14 cellular contexts compared by ENCODE assay signal in genomic region chr22:42207918-42208317, GRCh38.
A peak's percentile ranks its signal among the peaks of the same experiment; 100 is the strongest.
DNase-seq lines count a peak whose midpoint lies in the region; ATAC-seq and TF ChIP-seq lines count a peak whose summit lies in the region.
"Had no signal": no experiment of that assay in that cellular context is flagged by ENCODE, and none has a peak within 500 bp of the region (broad histone marks: within the 10 kb centered on the region; RNA-seq: fewer than 3 reads in every experiment).

No MANE protein-coding gene starts in this region.

- H3K4me3 ChIP-seq in CD8-positive, alpha-beta memory T cell (ENCODE audit: low read length), result no peak overlapping the region

- peaks cover 23% of the 10 kb centered on the region for H3K36me3 Mint-ChIP-seq in activated CD8-positive, alpha-beta memory T cell treated with anti-CD3 and anti-CD28 coated beads, Interleukin-2, amount 10 ng/mL, durations not matched to agents 7 days and 5 days
- peaks cover 6 to 60% (median 22%) of the 10 kb centered on the region in 3 donors for H3K36me3 Mint-ChIP-seq in CD8-positive, alpha-beta memory T cell
- peaks cover 13% of the 10 kb centered on the region for H3K36me3 Mint-ChIP-seq in T-helper 17 cell (ENCODE audit: low read depth)
- peaks cover 35% of the 10 kb centered on the region for H3K36me3 Mint-ChIP-seq in memory B cell
- H3K36me3 Mint-ChIP-seq in activated naive CD8-positive, alpha-beta T cell treated with anti-CD3 and anti-CD28 coated beads for 36 hours, result peaks cover 21% of the 10 kb centered on the region

- peaks cover 30% of the 10 kb centered on the region for H3K4me1 ChIP-seq in CD8-positive, alpha-beta memory T cell (ENCODE audit: insufficient read depth, low read length)
- H3K4me1 ChIP-seq: Caco-2 had no signal

- ATAC-seq in activated CD8-positive, alpha-beta memory T cell treated with anti-CD3 and anti-CD28 coated beads, Interleukin-2, amount 10 ng/mL, durations not matched to agents 7 days and 5 days, result peak; percentile 83
- ATAC-seq in T-helper 17 cell (peak; percentile 62), memory B cell (ENCODE audit: low read depth) (peak; percentile 60), GM18505 (IDR thresholded peaks at IDR 0.05; ENCODE audit: unreplicated experiment) (no peak)

- no peak for DNase-seq in activated CD8-positive, alpha-beta memory T cell treated with anti-CD3 and anti-CD28 coated beads, Interleukin-2, amount 10 ng/mL, durations not matched to agents 7 days and 5 days
- no peak for DNase-seq in activated CD8-positive, alpha-beta memory T cell treated with anti-CD3 and anti-CD28 coated beads, Interleukin-2, amount 50 U/mL, for 48 hours
- DNase-seq in CD8-positive, alpha-beta memory T cell, result no peak
- DNase-seq in T-helper 17 cell, result no peak
- no peak for DNase-seq in memory B cell (ENCODE audit: low spot score in 2 of 2)
- no peak for DNase-seq in activated naive CD8-positive, alpha-beta T cell treated with anti-CD3 and anti-CD28 coated beads for 36 hours
- DNase-seq in HT-29 (ENCODE audit: low spot score), result no peak
- DNase-seq: Caco-2, H7, NCI-H1105 treated with DMSO at 0.1 percent for 48 hours, NCI-H187 treated with DMSO at 0.1 percent for 48 hours, NCI-H510A had no signal

- peak overlapping the region; percentile 48 for H3K4me3 Mint-ChIP-seq in activated CD8-positive, alpha-beta memory T cell treated with anti-CD3 and anti-CD28 coated beads, Interleukin-2, amount 10 ng/mL, durations not matched to agents 7 days and 5 days
- H3K4me3 Mint-ChIP-seq in CD8-positive, alpha-beta memory T cell, result peak overlapping the region; percentile 30 to 75 (median 62)
- peak overlapping the region; percentile 76 for H3K4me3 Mint-ChIP-seq in T-helper 17 cell
- H3K4me3 Mint-ChIP-seq in memory B cell, result no peak overlapping the region
- no peak overlapping the region for H3K4me3 Mint-ChIP-seq in activated naive CD8-positive, alpha-beta T cell treated with anti-CD3 and anti-CD28 coated beads for 36 hours

- peak overlapping the region; percentile 12 for H3K27ac ChIP-seq in CD8-positive, alpha-beta memory T cell (ENCODE audit: low read depth, low read length)
- H3K27ac ChIP-seq: KMS-11 had no signal

- CTCF ChIA-PET in activated CD8-positive, alpha-beta memory T cell treated with anti-CD3 and anti-CD28 coated beads, Interleukin-2, amount 10 ng/mL, durations not matched to agents 7 days and 5 days (lab: Charles Lee), result interaction anchor here (0.5 to 1.8 kb wide), 4 partner anchors 10 to 95 kb away, joined by 3 to 6 read pairs (median 4); no protein-coding TSS in a partner anchor
- CTCF ChIA-PET in CD8-positive, alpha-beta memory T cell (lab: Charles Lee), result interaction anchor here (1.2 kb wide), 1 partner anchor 10 kb away, joined by 3 read pairs; no protein-coding TSS in a partner anchor

- H3K9me3 Mint-ChIP-seq in activated CD8-positive, alpha-beta memory T cell treated with anti-CD3 and anti-CD28 coated beads, Interleukin-2, amount 10 ng/mL, durations not matched to agents 7 days and 5 days (ENCODE audit: low read depth), result no peaks in the 10 kb centered on the region
- H3K9me3 Mint-ChIP-seq in CD8-positive, alpha-beta memory T cell, result no peaks in the 10 kb centered on the region
- H3K9me3 Mint-ChIP-seq in memory B cell, result no peaks in the 10 kb centered on the region
- no peaks in the 10 kb centered on the region for H3K9me3 Mint-ChIP-seq in activated naive CD8-positive, alpha-beta T cell treated with anti-CD3 and anti-CD28 coated beads for 36 hours

- no peaks in the 10 kb centered on the region for H3K9me3 ChIP-seq in CD8-positive, alpha-beta memory T cell (ENCODE audit: low read length)
- H3K9me3 ChIP-seq in T-helper 17 cell (ENCODE audit: control insufficient read depth, low read length, poor library complexity, severe bottlenecking), result no peaks in the 10 kb centered on the region
- H3K9me3 ChIP-seq: Caco-2 had no signal

- POLR2A ChIA-PET in CD8-positive, alpha-beta memory T cell (lab: Charles Lee), result no interaction called here

- H3K36me3 ChIP-seq in CD8-positive, alpha-beta memory T cell (ENCODE audit: insufficient read depth, low read length), result peaks cover 31% of the 10 kb centered on the region

- TF ChIP-seq POLR2A in GM18505 (IDR thresholded peaks at IDR 0.05; ENCODE audit: borderline replicate concordance, extremely low read depth, insufficient read depth, insufficient read length), result no peak

- H3K27me3 Mint-ChIP-seq in activated CD8-positive, alpha-beta memory T cell treated with anti-CD3 and anti-CD28 coated beads, Interleukin-2, amount 10 ng/mL, durations not matched to agents 7 days and 5 days, result no peaks in the 10 kb centered on the region
- no peaks in the 10 kb centered on the region for H3K27me3 Mint-ChIP-seq in CD8-positive, alpha-beta memory T cell
- H3K27me3 Mint-ChIP-seq in T-helper 17 cell (no peaks in the 10 kb centered on the region), memory B cell (no peaks in the 10 kb centered on the region)
- H3K27me3 Mint-ChIP-seq in activated naive CD8-positive, alpha-beta T cell treated with anti-CD3 and anti-CD28 coated beads for 36 hours, result no peaks in the 10 kb centered on the region

- H3K27ac Mint-ChIP-seq in activated CD8-positive, alpha-beta memory T cell treated with anti-CD3 and anti-CD28 coated beads, Interleukin-2, amount 10 ng/mL, durations not matched to agents 7 days and 5 days, result peak overlapping the region; percentile 71
- H3K27ac Mint-ChIP-seq in CD8-positive, alpha-beta memory T cell, result peak overlapping the region; percentile 34 to 95 (median 76)
- H3K27ac Mint-ChIP-seq in T-helper 17 cell, result peak overlapping the region; percentile 89
- H3K27ac Mint-ChIP-seq in memory B cell, result no peak overlapping the region
- no peak overlapping the region for H3K27ac Mint-ChIP-seq in activated naive CD8-positive, alpha-beta T cell treated with anti-CD3 and anti-CD28 coated beads for 36 hours

- no peaks in the 10 kb centered on the region for H3K27me3 ChIP-seq in CD8-positive, alpha-beta memory T cell (ENCODE audit: insufficient read depth, low read length, poor library complexity, severe bottlenecking)

- peaks cover 31% of the 10 kb centered on the region for H3K4me1 Mint-ChIP-seq in activated CD8-positive, alpha-beta memory T cell treated with anti-CD3 and anti-CD28 coated beads, Interleukin-2, amount 10 ng/mL, durations not matched to agents 7 days and 5 days
- peaks cover 51 to 78% (median 75%) of the 10 kb centered on the region in 3 donors for H3K4me1 Mint-ChIP-seq in CD8-positive, alpha-beta memory T cell
- peaks cover 52% of the 10 kb centered on the region for H3K4me1 Mint-ChIP-seq in T-helper 17 cell
- peaks cover 23% of the 10 kb centered on the region for H3K4me1 Mint-ChIP-seq in memory B cell
- peaks cover 29% of the 10 kb centered on the region for H3K4me1 Mint-ChIP-seq in activated naive CD8-positive, alpha-beta T cell treated with anti-CD3 and anti-CD28 coated beads for 36 hours

Comparison
In these comparisons a context has a peak if more than half of its experiments do, and no peak if none do; other contexts are left out.
1. H3K27ac Mint-ChIP-seq: peak in activated CD8-positive, alpha-beta memory T cell treated with anti-CD3 and anti-CD28 coated beads, Interleukin-2, amount 10 ng/mL, durations not matched to agents 7 days and 5 days (single experiment), CD8-positive, alpha-beta memory T cell (8 of 8) and T-helper 17 cell (single experiment); none in memory B cell (single experiment) and activated naive CD8-positive, alpha-beta T cell treated with anti-CD3 and anti-CD28 coated beads for 36 hours (single experiment).
2. H3K4me3 Mint-ChIP-seq: peak in activated CD8-positive, alpha-beta memory T cell treated with anti-CD3 and anti-CD28 coated beads, Interleukin-2, amount 10 ng/mL, durations not matched to agents 7 days and 5 days (single experiment), CD8-positive, alpha-beta memory T cell (7 of 7) and T-helper 17 cell (single experiment); none in memory B cell (single experiment) and activated naive CD8-positive, alpha-beta T cell treated with anti-CD3 and anti-CD28 coated beads for 36 hours (single experiment).